Comparison of ENCODE assay signal across 8 cellular contexts in genomic region chr19:44889830-44890365, GRCh38. TPM values are rescaled to one million over a fixed set of nuclear protein-coding genes. Genes with fewer than 3 reads are reported as not detected.
DNase-seq lines count a peak whose midpoint lies in the region; ATAC-seq and TF ChIP-seq lines count a peak whose summit lies in the region.

No MANE protein-coding gene starts in this region.

- DNase-seq in activated CD8-positive, alpha-beta memory T cell treated with anti-CD3 and anti-CD28 coated beads, Interleukin-2, amount 10 ng/mL, durations not matched to agents 7 days and 5 days = no peak
- no peak for DNase-seq in activated CD8-positive, alpha-beta memory T cell treated with anti-CD3 and anti-CD28 coated beads for 24 hours
- DNase-seq in astrocyte of the spinal cord (ENCODE audit: low read depth, low spot score) (no peak), thoracic aorta (ENCODE audit: low spot score) (no peak), T1000 (lab: John Stamatoyannopoulos, UW) (no peak)

- H3K4me1 Mint-ChIP-seq in activated CD8-positive, alpha-beta memory T cell treated with anti-CD3 and anti-CD28 coated beads, Interleukin-2, amount 10 ng/mL, durations not matched to agents 7 days and 5 days = peaks cover 33% of the 10 kb centered on the region

- TF ChIP-seq CTCF in astrocyte of the spinal cord (IDR thresholded peaks at IDR 0.05; ENCODE audit: low read depth, low read length) = no peak
- TF ChIP-seq CTCF in liver (IDR thresholded peaks at IDR 0.05; ENCODE audit: low read depth, low read length, missing input control) = no peak
- TF ChIP-seq CTCF in thoracic aorta (IDR thresholded peaks at IDR 0.05) = no peak

- CTCF ChIA-PET in activated CD8-positive, alpha-beta memory T cell treated with anti-CD3 and anti-CD28 coated beads, Interleukin-2, amount 10 ng/mL, durations not matched to agents 7 days and 5 days (lab: Charles Lee) = interaction anchor here (0.7 to 1.4 kb wide), 8 partner anchors 13 to 449 kb away, joined by 3 to 8 read pairs (median 4); partner anchors contain the start of gene CLASRP

- no peak for TF ChIP-seq RAD21 in liver (IDR thresholded peaks at IDR 0.05)

- H3K4me1 ChIP-seq in liver (ENCODE audit: control insufficient read depth in 4 of 4, insufficient read depth in 4 of 4, low read length in 3 of 4) (peaks cover 11 to 29% (median 25%) of the 10 kb centered on the region in 4 donors), thoracic aorta (ENCODE audit: control insufficient read depth in 1 of 2, low read depth in 2 of 2) (peaks cover 17 to 23% of the 10 kb centered on the region in 2 donors)

- no peaks in the 10 kb centered on the region for H3K9me3 Mint-ChIP-seq in activated CD8-positive, alpha-beta memory T cell treated with anti-CD3 and anti-CD28 coated beads, Interleukin-2, amount 10 ng/mL, durations not matched to agents 7 days and 5 days (ENCODE audit: low read depth)

- H3K4me3 ChIP-seq in astrocyte of the spinal cord (ENCODE audit: low read depth, low read length) = peak overlapping the region; percentile 48
- peak overlapping the region; percentile 9 to 81 (median 36) for H3K4me3 ChIP-seq in liver (ENCODE audit: low read depth in 1 of 3, low read length in 3 of 3)
- H3K4me3 ChIP-seq in thoracic aorta = peak overlapping the region; percentile 86

- 46% methylated on average over 17 of the region's 17 CpGs for WGBS in liver

- peak overlapping the region; percentile 91 for H3K27ac Mint-ChIP-seq in activated CD8-positive, alpha-beta memory T cell treated with anti-CD3 and anti-CD28 coated beads, Interleukin-2, amount 10 ng/mL, durations not matched to agents 7 days and 5 days

- H3K4me3 Mint-ChIP-seq in activated CD8-positive, alpha-beta memory T cell treated with anti-CD3 and anti-CD28 coated beads, Interleukin-2, amount 10 ng/mL, durations not matched to agents 7 days and 5 days = peak overlapping the region; percentile 77

- H3K27me3 ChIP-seq in liver (ENCODE audit: control insufficient read depth in 4 of 4, insufficient read depth in 4 of 4, low read length in 3 of 4) = no peaks in the 10 kb centered on the region
- H3K27me3 ChIP-seq in thoracic aorta (replicated peaks; ENCODE audit: insufficient read depth) = no peaks in the 10 kb centered on the region

- H3K36me3 ChIP-seq in liver (ENCODE audit: control insufficient read depth in 4 of 4, insufficient read depth in 3 of 4, low read depth in 1 of 4, low read length in 3 of 4) (peaks cover 11 to 49% (median 16%) of the 10 kb centered on the region in 4 donors), thoracic aorta (peaks cover 34% of the 10 kb centered on the region)

- no peak for ATAC-seq in activated CD8-positive, alpha-beta memory T cell treated with anti-CD3 and anti-CD28 coated beads, Interleukin-2, amount 10 ng/mL, durations not matched to agents 7 days and 5 days
- ATAC-seq in thoracic aorta (ENCODE audit: insufficient number of reproducible peaks, low FRiP score, low read depth) = no peak
- ATAC-seq in HG03159 (IDR thresholded peaks at IDR 0.05; ENCODE audit: unreplicated experiment) = no peak
- no peak for ATAC-seq in HG03521 (IDR thresholded peaks at IDR 0.05; ENCODE audit: unreplicated experiment)

- H3K36me3 Mint-ChIP-seq in activated CD8-positive, alpha-beta memory T cell treated with anti-CD3 and anti-CD28 coated beads, Interleukin-2, amount 10 ng/mL, durations not matched to agents 7 days and 5 days = peaks cover 25% of the 10 kb centered on the region

- no peak overlapping the region for H3K9ac ChIP-seq in liver (ENCODE audit: low read depth in 1 of 2, low read length in 2 of 2)

- H3K27ac ChIP-seq in liver (ENCODE audit: low read depth in 1 of 2, low read length in 2 of 2) (peak overlapping the region; percentile 65 to 93), thoracic aorta (peak overlapping the region; percentile 88 to 97)

- H3K27me3 Mint-ChIP-seq in activated CD8-positive, alpha-beta memory T cell treated with anti-CD3 and anti-CD28 coated beads, Interleukin-2, amount 10 ng/mL, durations not matched to agents 7 days and 5 days = no peaks in the 10 kb centered on the region

- in situ Hi-C loops in astrocyte of the spinal cord (cut with HindIII; ENCODE audit: low sequenced_read_pairs) = no loop called here

- H3K9me3 ChIP-seq in liver (ENCODE audit: control insufficient read depth in 4 of 4, low read length in 3 of 4) (no peaks in the 10 kb centered on the region), thoracic aorta (no peaks in the 10 kb centered on the region)

TF ChIP-seq in liver, 16 proteins besides CTCF, POLR2A, EP300 and RAD21:
- no peak for TF ChIP-seq FOXA1 (IDR thresholded peaks at IDR 0.05)
- TF ChIP-seq HNF4A (conservative IDR thresholded peaks at IDR 0.05) = peak in 1 of 2 donors; percentile 43
- TF ChIP-seq TAF1 (conservative IDR thresholded peaks at IDR 0.05) = no peak
- TF ChIP-seq GABPA (IDR thresholded peaks at IDR 0.05 in 1 of 2, conservative IDR thresholded peaks at IDR 0.05 in 1 of 2) = no peak
- no peak for TF ChIP-seq REST (IDR thresholded peaks at IDR 0.05)

RNA-seq across cellular contexts. Expression of gene TOMM40, which starts 1.2 kb away (rescaled TPM):
- 100 to 1,000 TPM in 1 of 2 experiments, 10 to 100 TPM in 1; 66.9 to 103 TPM for total RNA-seq in activated CD8-positive, alpha-beta memory T cell treated with anti-CD3 and anti-CD28 coated beads, Interleukin-2, amount 10 ng/mL, durations not matched to agents 7 days and 5 days
- total RNA-seq in liver = 10 to 100 TPM; 28.3 to 34.4 TPM
- polyA plus RNA-seq in liver = 10 to 100 TPM; 27.0 to 33.0 TPM
- 10 to 100 TPM; 24.9 to 48.5 TPM for total RNA-seq in thoracic aorta

RNA-seq across cellular contexts. Expression of gene APOE, which starts 15.7 kb away (rescaled TPM):
- total RNA-seq in activated CD8-positive, alpha-beta memory T cell treated with anti-CD3 and anti-CD28 coated beads, Interleukin-2, amount 10 ng/mL, durations not matched to agents 7 days and 5 days = under 1 TPM; 0.44 to 0.47 TPM
- 1,000 to 10,000 TPM; 1,884 to 3,491 TPM for total RNA-seq in liver
- polyA plus RNA-seq in liver = 1,000 to 10,000 TPM; 3,935 to 5,263 TPM
- 100 to 1,000 TPM; 111 to 333 TPM for total RNA-seq in thoracic aorta

RNA-seq across cellular contexts. Expression of gene APOC1, which starts 24.5 kb away (rescaled TPM):
- total RNA-seq in activated CD8-positive, alpha-beta memory T cell treated with anti-CD3 and anti-CD28 coated beads, Interleukin-2, amount 10 ng/mL, durations not matched to agents 7 days and 5 days = 1 to 10 TPM in 1 of 2 experiments, not detected in 1; 1.9 TPM
- 1,000 to 10,000 TPM in 1 of 2 donors, 100 to 1,000 TPM in 1; 612 to 1,996 TPM for total RNA-seq in liver
- over 10,000 TPM in 1 of 2 donors, 1,000 to 10,000 TPM in 1; 3,937 to 10,095 TPM for polyA plus RNA-seq in liver
- total RNA-seq in thoracic aorta = 10 to 100 TPM in 1 of 2 donors, 1 to 10 TPM in 1; 4.9 to 12.3 TPM

RNA-seq across cellular contexts. Expression of gene NECTIN2, which starts 43.8 kb away (rescaled TPM):
- total RNA-seq in activated CD8-positive, alpha-beta memory T cell treated with anti-CD3 and anti-CD28 coated beads, Interleukin-2, amount 10 ng/mL, durations not matched to agents 7 days and 5 days = under 1 TPM; 0.49 to 0.67 TPM
- total RNA-seq in liver (10 to 100 TPM; 49.4 to 54.9 TPM), thoracic aorta (10 to 100 TPM; 61.7 to 84.3 TPM)
- polyA plus RNA-seq in liver = 10 to 100 TPM; 56.2 to 77.5 TPM

RNA-seq across cellular contexts. Expression of gene APOC4, which starts 52.1 kb away (rescaled TPM):
- total RNA-seq in activated CD8-positive, alpha-beta memory T cell treated with anti-CD3 and anti-CD28 coated beads, Interleukin-2, amount 10 ng/mL, durations not matched to agents 7 days and 5 days = not detected
- total RNA-seq in liver (100 to 1,000 TPM in 1 of 2 donors, 1 to 10 TPM in 1; 1.0 to 131 TPM), thoracic aorta (not detected)
- polyA plus RNA-seq in liver = 100 to 1,000 TPM; 418 to 420 TPM

Comparison
In these comparisons a context has a peak if more than half of its experiments do, and no peak if none do; other contexts are left out.
1. H3K4me3 ChIP-seq: peak in every context shown above with its lines; median percentile 86 in thoracic aorta; 48 in astrocyte of the spinal cord; 36 in liver.
2. RNA of gene APOE, which starts 15.7 kb away (total RNA-seq): 1,884 to 3,491 TPM in liver and 111 to 333 TPM in thoracic aorta; 0.44 to 0.47 TPM in activated CD8-positive, alpha-beta memory T cell treated with anti-CD3 and anti-CD28 coated beads, Interleukin-2, amount 10 ng/mL, durations not matched to agents 7 days and 5 days; every median in the first group is over 10 times any median in the second.
3. RNA of gene APOC1, which starts 24.5 kb away (total RNA-seq): 612 to 1,996 TPM in liver; 4.9 to 12.3 TPM in thoracic aorta and 1.9 TPM in activated CD8-positive, alpha-beta memory T cell treated with anti-CD3 and anti-CD28 coated beads, Interleukin-2, amount 10 ng/mL, durations not matched to agents 7 days and 5 days; every median in the first group is over 10 times any median in the second.